9 cellular contexts compared by ENCODE assay signal in genomic region chr14:68945585-68946289, GRCh38. TPM values are rescaled to one million over a fixed set of nuclear protein-coding genes. Genes with fewer than 3 reads are reported as not detected.
A peak's percentile ranks its signal among the peaks of the same experiment; 100 is the strongest.
DNase-seq lines count a peak whose midpoint lies in the region; TF ChIP-seq lines count a peak whose summit lies in the region.
"Had no signal": no experiment of that assay in that cellular context is flagged by ENCODE, and none has a peak within 500 bp of the region (broad histone marks: within the 10 kb centered on the region; RNA-seq: fewer than 3 reads in every experiment).

No MANE protein-coding gene starts in this region.

- CTCF ChIA-PET in GM10248 (lab: Yijun Ruan, JAX), result interaction anchor here (0.8 to 1.1 kb wide), 2 partner anchors 8 to 13 kb away, joined by 3 read pairs; no protein-coding TSS in a partner anchor

- no peaks in the 10 kb centered on the region for H3K36me3 Mint-ChIP-seq in glutamatergic neuron (ENCODE audit: unreplicated experiment)

- TF ChIP-seq CTCF in glutamatergic neuron (IDR thresholded peaks at IDR 0.05; ENCODE audit: partially characterized antibody, unreplicated experiment) (no peak), GM10248 (IDR thresholded peaks at IDR 0.05; ENCODE audit: control extremely low read depth, extremely low read depth, low read depth, missing control alignments) (no peak)

- POLR2A ChIA-PET in GM10248 (lab: Yijun Ruan, JAX), result no interaction called here

- H3K9me3 Mint-ChIP-seq in glutamatergic neuron (ENCODE audit: unreplicated experiment), result peaks cover 4% of the 10 kb centered on the region

- DNase-seq in DMS53 (lab: John Stamatoyannopoulos, UW) (peak; percentile 49), DMS53 treated with DMSO at 0.1 percent for 48 hours (lab: John Stamatoyannopoulos, UW; ENCODE audit: unreplicated experiment) (no peak), SW480 (ENCODE audit: low spot score) (peak; percentile 76), glutamatergic neuron (no peak), A172 (ENCODE audit: low spot score) (no peak), pons (ENCODE audit: low spot score) (no peak), GM10248 (ENCODE audit: extremely low spot score) (no peak)
- DNase-seq in stimulated activated CD8-positive, alpha-beta memory T cell treated with anti-CD3 and anti-CD28 coated beads, Interleukin-2, amount 100 ng/mL, for 48 hours (ENCODE audit: low read depth in 2 of 2), result peak; percentile 20 to 25
- DNase-seq: effector CD4-positive, alpha-beta T cell had no signal

- no peak overlapping the region for H3K4me3 Mint-ChIP-seq in glutamatergic neuron (ENCODE audit: unreplicated experiment)

- peaks cover 24% of the 10 kb centered on the region for H3K4me1 Mint-ChIP-seq in glutamatergic neuron (ENCODE audit: low read depth, unreplicated experiment)

- peaks cover 17% of the 10 kb centered on the region for H3K27me3 Mint-ChIP-seq in glutamatergic neuron (ENCODE audit: unreplicated experiment)

- peak overlapping the region; percentile 33 for H3K27ac Mint-ChIP-seq in glutamatergic neuron (ENCODE audit: unreplicated experiment)

RNA-seq across cellular contexts. Expression of gene ACTN1, which starts 33.4 kb away (rescaled TPM):
- 48.1 TPM for total RNA-seq in glutamatergic neuron (ENCODE audit: unreplicated experiment)
- total RNA-seq in A172 (2014; rRNA removed; shearing (Covaris generic)), result 146 and 148 TPM in 2 replicates

Comparison
In these comparisons a context has a peak if more than half of its experiments do, and no peak if none do; other contexts are left out.
1. DNase-seq: peak in DMS53 (single experiment), SW480 (single experiment) and stimulated activated CD8-positive, alpha-beta memory T cell treated with anti-CD3 and anti-CD28 coated beads, Interleukin-2, amount 100 ng/mL, for 48 hours (2 of 2); none in DMS53 treated with DMSO at 0.1 percent for 48 hours (single experiment), glutamatergic neuron (single experiment), A172 (single experiment), pons (single experiment) and GM10248 (single experiment).